In the genomic region with DNA sequence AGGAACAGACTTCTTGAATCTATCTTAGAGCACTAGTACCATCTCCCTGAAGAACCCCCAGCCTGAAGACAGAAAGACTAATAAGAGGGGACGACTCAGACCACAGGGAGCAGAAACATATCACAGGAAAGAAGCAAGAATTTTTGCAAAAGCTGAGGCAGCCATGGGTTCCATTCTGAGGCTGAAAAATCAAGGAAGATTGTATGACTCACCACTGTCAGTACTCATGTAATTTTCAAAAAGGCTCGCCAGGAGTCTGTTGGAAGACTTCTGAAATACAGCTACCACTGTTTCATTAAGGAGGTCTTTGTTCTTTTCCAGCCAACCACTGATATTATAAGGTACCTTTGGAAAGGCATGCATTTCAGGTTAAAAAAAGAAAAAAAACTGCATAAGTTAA, we compare ENCODE assay signal across 18 cellular contexts. TPM values are rescaled to one million over a fixed set of nuclear protein-coding genes. Genes with fewer than 3 reads are reported as not detected.
DNase-seq lines count a peak whose midpoint lies in the region; ATAC-seq and TF ChIP-seq lines count a peak whose summit lies in the region.
"Had no signal": no experiment of that assay in that cellular context is flagged by ENCODE, and none has a peak within 500 bp of the region (broad histone marks: within the 10 kb centered on the region; RNA-seq: fewer than 3 reads in every experiment).

No MANE protein-coding gene starts in this region.

- no peak for ATAC-seq in lower lobe of right lung
- ATAC-seq: left colon; stimulated activated effector memory CD8-positive, alpha-beta T cell treated with anti-CD3 and anti-CD28 coated beads, Interleukin-12 subunit alpha, Interleukin-12 subunit beta, amount 100 ng/mL, for 72 hours had no signal

- DNase-seq in AG08395 (ENCODE audit: low spot score) (peak; percentile 45), HT1080 (ENCODE audit: low read depth) (peak; percentile 64), iris pigment epithelial cell (ENCODE audit: low read depth) (peak; percentile 34), lower lobe of right lung (no peak), cerebellar nuclear complex (lab: John Stamatoyannopoulos, UW) (no peak), NCI-H446 (lab: John Stamatoyannopoulos, UW) (no peak), CD14-positive monocyte (ENCODE audit: low spot score) (no peak)
- DNase-seq: activated CD4-positive, alpha-beta T cell treated with anti-CD3 and anti-CD28 coated beads for 1 hour; Caco-2; left colon; NCI-H1417; NCI-H748 treated with DMSO at 0.1 percent for 48 hours; retina; T1000; tibial artery had no signal

- H3K27ac Mint-ChIP-seq in brain (peak overlapping the region in 3 of 5 experiments; percentile 12 to 90 (median 31)), CD14-positive monocyte (no peak overlapping the region)
- H3K27ac Mint-ChIP-seq: stimulated activated effector memory CD8-positive, alpha-beta T cell treated with anti-CD3 and anti-CD28 coated beads, Interleukin-12 subunit alpha, Interleukin-12 subunit beta, amount 100 ng/mL, for 72 hours had no signal

- H3K27me3 ChIP-seq in lower lobe of right lung (ENCODE audit: low read depth), result no peaks in the 10 kb centered on the region
- H3K27me3 ChIP-seq: tibial artery had no signal

- H3K9me3 ChIP-seq in lower lobe of right lung, result no peaks in the 10 kb centered on the region
- H3K9me3 ChIP-seq: Caco-2, tibial artery had no signal

- no peak overlapping the region for H3K4me3 Mint-ChIP-seq in brain
- H3K4me3 Mint-ChIP-seq in CD14-positive monocyte, result no peak overlapping the region
- H3K4me3 Mint-ChIP-seq: neural crest cell; stimulated activated effector memory CD8-positive, alpha-beta T cell treated with anti-CD3 and anti-CD28 coated beads, Interleukin-12 subunit alpha, Interleukin-12 subunit beta, amount 100 ng/mL, for 72 hours had no signal

- no peaks in the 10 kb centered on the region for H3K4me1 ChIP-seq in lower lobe of right lung
- H3K4me1 ChIP-seq: Caco-2, tibial artery had no signal

- no peak overlapping the region for H3K4me3 ChIP-seq in lower lobe of right lung
- H3K4me3 ChIP-seq: tibial artery had no signal

- peaks cover under 1% of the 10 kb centered on the region for H3K27me3 Mint-ChIP-seq in brain
- peaks cover 0 to 1% (median 0%) of the 10 kb centered on the region in 3 donors for H3K27me3 Mint-ChIP-seq in CD14-positive monocyte (ENCODE audit: low read depth in 3 of 3)

- H3K36me3 Mint-ChIP-seq in brain (no peaks in the 10 kb centered on the region), CD14-positive monocyte (no peaks in the 10 kb centered on the region)
- H3K36me3 Mint-ChIP-seq: stimulated activated effector memory CD8-positive, alpha-beta T cell treated with anti-CD3 and anti-CD28 coated beads, Interleukin-12 subunit alpha, Interleukin-12 subunit beta, amount 100 ng/mL, for 72 hours had no signal

- no peaks in the 10 kb centered on the region for H3K9me3 Mint-ChIP-seq in brain
- H3K9me3 Mint-ChIP-seq in CD14-positive monocyte, result no peaks in the 10 kb centered on the region
- H3K9me3 Mint-ChIP-seq: neural crest cell; stimulated activated effector memory CD8-positive, alpha-beta T cell treated with anti-CD3 and anti-CD28 coated beads, Interleukin-12 subunit alpha, Interleukin-12 subunit beta, amount 100 ng/mL, for 72 hours had no signal

- intact Hi-C loops in lower lobe of right lung (cut with DNase I) (no loop called here), CD14-positive monocyte (cut with micrococcal nuclease) (no loop called here)

- TF ChIP-seq CTCF in brain (conservative IDR thresholded peaks at IDR 0.05) (no peak), lower lobe of right lung (IDR thresholded peaks at IDR 0.05) (no peak), CD14-positive monocyte (IDR thresholded peaks at IDR 0.05) (no peak)

- H3K27ac ChIP-seq in lower lobe of right lung, result no peak overlapping the region
- H3K27ac ChIP-seq: tibial artery had no signal

- H3K36me3 ChIP-seq in lower lobe of right lung, result no peaks in the 10 kb centered on the region
- H3K36me3 ChIP-seq: tibial artery had no signal

- H3K4me1 Mint-ChIP-seq in brain, result peaks cover 18% of the 10 kb centered on the region
- peaks cover 9% of the 10 kb centered on the region for H3K4me1 Mint-ChIP-seq in CD14-positive monocyte
- H3K4me1 Mint-ChIP-seq: stimulated activated effector memory CD8-positive, alpha-beta T cell treated with anti-CD3 and anti-CD28 coated beads, Interleukin-12 subunit alpha, Interleukin-12 subunit beta, amount 100 ng/mL, for 72 hours had no signal

RNA-seq across cellular contexts. Expression of gene MYH15, which starts 47.5 kb away (rescaled TPM):
- total RNA-seq in HT1080 (2014; rRNA removed; shearing (Covaris generic)), result 7.3 and 8.2 TPM in 2 replicates
- polyA plus RNA-seq in HT1080 (2015; cell fraction: cytosol; rRNA removed), result 2.1 and 3.0 TPM in 2 replicates
- 9.6 and 13.0 TPM in 2 replicates for polyA plus RNA-seq in HT1080 (2015; cell fraction: nucleus; rRNA removed)
- polyA plus RNA-seq in brain (ENCODE audit: insufficient read depth, low read depth, low replicate concordance) (0.15 TPM), CD14-positive monocyte (not detected)
- 1.0 TPM for total RNA-seq in lower lobe of right lung

Comparison
In these comparisons a context has a peak if more than half of its experiments do, and no peak if none do; other contexts are left out.
1. DNase-seq: peak in AG08395 (single experiment), HT1080 (single experiment) and iris pigment epithelial cell (single experiment); none in lower lobe of right lung (single experiment), cerebellar nuclear complex (0 of 2), NCI-H446 (0 of 2) and CD14-positive monocyte (single experiment).
2. H3K27ac Mint-ChIP-seq: peak in brain (3 of 5); none in CD14-positive monocyte (0 of 7).